In the genomic region with DNA sequence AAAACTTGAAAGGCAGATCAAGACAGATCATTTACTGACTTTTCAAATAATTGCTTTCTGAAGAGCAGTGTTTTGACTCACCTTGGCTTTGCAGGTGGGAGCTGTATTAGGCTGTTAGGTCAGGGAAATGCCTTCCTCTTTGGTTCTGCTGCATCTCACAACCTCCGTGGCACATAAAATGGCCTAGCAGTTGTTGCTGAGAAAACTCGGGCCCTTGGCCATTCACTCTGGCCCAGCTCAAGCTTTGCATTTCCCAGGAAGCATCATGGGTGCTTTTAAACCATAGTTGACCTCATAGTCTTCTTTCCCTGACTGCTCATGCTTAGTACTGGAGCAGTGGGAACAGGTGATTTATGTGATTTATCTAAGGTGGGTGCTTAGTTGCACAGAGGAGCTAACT, we compare ENCODE assay signal across 15 cellular contexts.
DNase-seq lines count a peak whose midpoint lies in the region; ATAC-seq and TF ChIP-seq lines count a peak whose summit lies in the region.
"Had no signal": no experiment of that assay in that cellular context is flagged by ENCODE, and none has a peak within 500 bp of the region (broad histone marks: within the 10 kb centered on the region; RNA-seq: fewer than 3 reads in every experiment).

No MANE protein-coding gene starts in this region.

- TF ChIP-seq POLR2A in body of pancreas (IDR thresholded peaks at IDR 0.05), result no peak

- no peak overlapping the region for H3K4me3 Mint-ChIP-seq in CD4-positive, CD25-positive, alpha-beta regulatory T cell
- H3K4me3 Mint-ChIP-seq in activated CD4-positive, alpha-beta memory T cell treated with anti-CD3 and anti-CD28 coated beads for 36 hours, result no peak overlapping the region
- H3K4me3 Mint-ChIP-seq: brain, naive B cell had no signal

- peaks cover 10 to 51% (median 35%) of the 10 kb centered on the region in 4 donors for H3K4me1 Mint-ChIP-seq in CD4-positive, CD25-positive, alpha-beta regulatory T cell
- H3K4me1 Mint-ChIP-seq in activated CD4-positive, alpha-beta memory T cell treated with anti-CD3 and anti-CD28 coated beads for 36 hours (ENCODE audit: low read depth), result peaks cover 65% of the 10 kb centered on the region

- no peak for TF ChIP-seq CTCF in body of pancreas (IDR thresholded peaks at IDR 0.05)

- ATAC-seq in CD4-positive, CD25-positive, alpha-beta regulatory T cell (ENCODE audit: low read depth in 2 of 2), result no peak
- ATAC-seq in body of pancreas (peak; percentile 38), HG03521 (IDR thresholded peaks at IDR 0.05; ENCODE audit: unreplicated experiment) (no peak), HG03025 (IDR thresholded peaks at IDR 0.05; ENCODE audit: low FRiP score, unreplicated experiment) (no peak)

- peak overlapping the region in 2 of 3 donors; percentile 42 to 49 for H3K27ac Mint-ChIP-seq in CD4-positive, CD25-positive, alpha-beta regulatory T cell
- H3K27ac Mint-ChIP-seq in activated CD4-positive, alpha-beta memory T cell treated with anti-CD3 and anti-CD28 coated beads for 36 hours, result no peak overlapping the region

- H3K27me3 ChIP-seq in CD4-positive, CD25-positive, alpha-beta regulatory T cell (ENCODE audit: control insufficient read depth, insufficient read depth, low read length), result no peaks in the 10 kb centered on the region
- H3K27me3 ChIP-seq in body of pancreas (no peaks in the 10 kb centered on the region), stomach smooth muscle (ENCODE audit: control insufficient read depth in 1 of 2, insufficient read depth in 2 of 2, low read length in 2 of 2) (no peaks in the 10 kb centered on the region)
- H3K27me3 ChIP-seq: BE2C had no signal

- H3K9me3 ChIP-seq in CD4-positive, CD25-positive, alpha-beta regulatory T cell (ENCODE audit: control insufficient read depth in 2 of 2, low read length in 2 of 2), result no peaks in the 10 kb centered on the region
- H3K9me3 ChIP-seq in body of pancreas, result no peaks in the 10 kb centered on the region
- H3K9me3 ChIP-seq in stomach smooth muscle (ENCODE audit: control insufficient read depth in 2 of 2, low read length in 2 of 2), result no peaks in the 10 kb centered on the region
- H3K9me3 ChIP-seq: BE2C, prostate gland had no signal

- peaks cover 13% of the 10 kb centered on the region for H3K4me1 ChIP-seq in CD4-positive, CD25-positive, alpha-beta regulatory T cell (ENCODE audit: control insufficient read depth, insufficient read depth, low read length, poor library complexity, severe bottlenecking)
- peaks cover 100% of the 10 kb centered on the region for H3K4me1 ChIP-seq in body of pancreas
- peaks cover 30% of the 10 kb centered on the region for H3K4me1 ChIP-seq in stomach smooth muscle (ENCODE audit: control insufficient read depth, insufficient read depth, low read length)
- H3K4me1 ChIP-seq: BE2C, prostate gland had no signal

- H3K36me3 ChIP-seq in CD4-positive, CD25-positive, alpha-beta regulatory T cell (ENCODE audit: control insufficient read depth, insufficient read depth, low read length), result no peaks in the 10 kb centered on the region
- no peaks in the 10 kb centered on the region for H3K36me3 ChIP-seq in body of pancreas (replicated peaks in 1 of 2; ENCODE audit: insufficient read depth in 1 of 2, low read depth in 2 of 2)
- no peaks in the 10 kb centered on the region for H3K36me3 ChIP-seq in stomach smooth muscle (ENCODE audit: control insufficient read depth in 2 of 2, insufficient read depth in 2 of 2, low read length in 2 of 2)
- H3K36me3 ChIP-seq: BE2C, prostate gland had no signal

- POLR2A ChIA-PET in activated CD4-positive, alpha-beta memory T cell treated with anti-CD3 and anti-CD28 coated beads for 36 hours (lab: Charles Lee), result interaction anchor here (0.8 kb wide), 1 partner anchor 26 kb away, joined by 3 read pairs; no protein-coding TSS in a partner anchor

- no peak overlapping the region for H3K27ac ChIP-seq in CD4-positive, CD25-positive, alpha-beta regulatory T cell (ENCODE audit: insufficient read depth, low read length, poor library complexity, severe bottlenecking)
- peak overlapping the region; percentile 96 to 98 (median 97) for H3K27ac ChIP-seq in body of pancreas
- peak overlapping the region; percentile 76 for H3K27ac ChIP-seq in stomach smooth muscle (ENCODE audit: low read length)

- H3K9ac ChIP-seq in stomach smooth muscle (ENCODE audit: low read length in 2 of 2), result peak overlapping the region in 1 of 2 donors; percentile 13

- 52 to 67% methylated on average over 1 to 2 of the region's 2 CpGs for WGBS in body of pancreas, 2 donors

- H3K4me3 ChIP-seq in CD4-positive, CD25-positive, alpha-beta regulatory T cell (ENCODE audit: low read depth, low read length), result no peak overlapping the region
- H3K4me3 ChIP-seq in body of pancreas, result no peak overlapping the region
- H3K4me3 ChIP-seq in stomach smooth muscle (ENCODE audit: low read length in 2 of 2), result no peak overlapping the region
- H3K4me3 ChIP-seq: prostate gland had no signal

- no peaks in the 10 kb centered on the region for H3K36me3 Mint-ChIP-seq in CD4-positive, CD25-positive, alpha-beta regulatory T cell
- H3K36me3 Mint-ChIP-seq in activated CD4-positive, alpha-beta memory T cell treated with anti-CD3 and anti-CD28 coated beads for 36 hours, result peaks cover 5% of the 10 kb centered on the region
- H3K36me3 Mint-ChIP-seq: brain, naive B cell had no signal

- DNase-seq in CD4-positive, CD25-positive, alpha-beta regulatory T cell, result no peak
- DNase-seq in body of pancreas (no peak), kidney glomerular epithelial cell (lab: John Stamatoyannopoulos, UW) (peak; percentile 75), hippocampal formation (lab: John Stamatoyannopoulos, UW) (no peak)
- DNase-seq in activated CD4-positive, alpha-beta memory T cell treated with anti-CD3 and anti-CD28 coated beads for 36 hours, result no peak
- DNase-seq: activated gamma-delta T cell treated with Interleukin-2 at 50 U/mL for 16 hours, BE2C, naive B cell, NCI-H2029 treated with DMSO at 0.1 percent for 48 hours, NCI-H526 had no signal

- H3K9me3 Mint-ChIP-seq in CD4-positive, CD25-positive, alpha-beta regulatory T cell, result no peaks in the 10 kb centered on the region
- H3K9me3 Mint-ChIP-seq in activated CD4-positive, alpha-beta memory T cell treated with anti-CD3 and anti-CD28 coated beads for 36 hours, result no peaks in the 10 kb centered on the region
- H3K9me3 Mint-ChIP-seq: brain, naive B cell had no signal

- intact Hi-C loops in body of pancreas (cut with DNase I), result no loop called here
- intact Hi-C loops in activated CD4-positive, alpha-beta memory T cell treated with anti-CD3 and anti-CD28 coated beads for 36 hours (cut with micrococcal nuclease), result no loop called here

- H3K27me3 Mint-ChIP-seq in CD4-positive, CD25-positive, alpha-beta regulatory T cell, result no peaks in the 10 kb centered on the region
- peaks cover 2% of the 10 kb centered on the region for H3K27me3 Mint-ChIP-seq in activated CD4-positive, alpha-beta memory T cell treated with anti-CD3 and anti-CD28 coated beads for 36 hours
- H3K27me3 Mint-ChIP-seq: brain, naive B cell had no signal

- CTCF ChIA-PET in activated CD4-positive, alpha-beta memory T cell treated with anti-CD3 and anti-CD28 coated beads for 36 hours (lab: Charles Lee), result interaction anchor here (0.9 to 1.0 kb wide), 2 partner anchors 11 to 160 kb away, joined by 3 read pairs; no protein-coding TSS in a partner anchor
